ENCODE assay signal across 14 cellular contexts in the genomic region with DNA sequence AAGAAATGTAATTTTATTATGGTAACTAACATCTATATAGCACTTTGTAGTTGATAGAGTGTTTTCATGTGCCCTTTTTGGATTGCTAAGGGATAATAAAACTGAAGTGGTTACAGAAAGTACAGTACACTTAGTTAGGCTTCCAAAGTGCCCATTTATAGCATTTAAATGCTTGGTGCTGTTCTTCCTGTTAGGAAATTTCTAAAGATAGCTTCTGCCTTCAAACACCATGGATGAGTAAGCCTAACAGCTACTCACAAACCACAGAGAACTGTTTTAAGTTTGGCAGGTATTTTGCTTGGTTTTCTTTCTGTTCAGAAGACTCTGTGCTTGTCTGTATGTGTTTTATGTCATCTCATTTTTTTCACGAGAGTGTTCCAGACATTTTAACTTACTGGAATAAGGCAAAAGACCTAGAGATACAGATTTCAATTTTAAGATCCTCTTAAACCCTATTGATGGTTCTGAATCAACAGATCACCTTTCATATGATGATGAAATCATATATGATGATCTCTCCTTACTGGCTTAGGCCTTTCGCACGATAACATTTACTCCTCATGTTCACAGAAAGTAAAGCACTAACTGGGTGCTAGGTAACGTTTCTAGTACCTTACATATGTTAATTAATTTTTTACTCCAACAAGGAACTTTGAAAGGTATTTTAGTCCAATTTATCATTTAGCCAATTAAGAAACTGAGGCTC. TPM values are rescaled to one million over a fixed set of nuclear protein-coding genes. Genes with fewer than 3 reads are reported as not detected.
DNase-seq lines count a peak whose midpoint lies in the region; ATAC-seq, FAIRE-seq and TF ChIP-seq lines count a peak whose summit lies in the region.
"Had no signal": no experiment of that assay in that cellular context is flagged by ENCODE, and none has a peak within 500 bp of the region (broad histone marks: within the 10 kb centered on the region; RNA-seq: fewer than 3 reads in every experiment).

No MANE protein-coding gene starts in this region.

- no peak for FAIRE-seq in pancreas (lab: Jason Lieb, UNC)

- intact Hi-C loops in right lobe of liver (cut with DNase I) (no loop called here), pancreas (cut with DNase I) (no loop called here)

- ATAC-seq in esophagus mucosa (no peak), right lobe of liver (no peak), pancreas (no peak)
- ATAC-seq: sciatic nerve had no signal

- WGBS in right lobe of liver (ENCODE audit: insufficient coverage, low coverage, low lambda C conversion rate, missing lambda C conversion rate), result 79% methylated on average over 4 of the region's 4 CpGs
- WGBS in pancreas, 2 donors, result 87 to 92% methylated on average over 4 of the region's 4 CpGs

- TF ChIP-seq POLR2A in right lobe of liver (IDR thresholded peaks at IDR 0.05), result no peak

- H3K36me3 ChIP-seq in adipocyte (ENCODE audit: control insufficient read depth, insufficient read depth, low read length, severe bottlenecking) (peaks cover 65% of the 10 kb centered on the region), right lobe of liver (peaks cover 4 to 55% (median 19%) of the 10 kb centered on the region in 4 donors), pancreas (peaks cover 0 to 54% (median 6%) of the 10 kb centered on the region in 3 donors)

- H3K9me3 ChIP-seq in adipocyte (ENCODE audit: control insufficient read depth, low read length) (no peaks in the 10 kb centered on the region), right lobe of liver (no peaks in the 10 kb centered on the region), pancreas (no peaks in the 10 kb centered on the region)
- H3K9me3 ChIP-seq: Caco-2, esophagus squamous epithelium had no signal

- in situ Hi-C loops in ACHN (cut with HindIII; ENCODE audit: low pct_ligation_motif_present, low pct_unique_long_range_greater_than_20kb, low sequenced_read_pairs), result no loop called here

- peak overlapping the region; percentile 46 for H3K9ac ChIP-seq in adipocyte (ENCODE audit: low read length)

- H3K27me3 ChIP-seq in adipocyte (replicated peaks; ENCODE audit: control insufficient read depth, insufficient read depth, low read length) (no peaks in the 10 kb centered on the region), right lobe of liver (no peaks in the 10 kb centered on the region), pancreas (no peaks in the 10 kb centered on the region)
- H3K27me3 ChIP-seq: esophagus squamous epithelium had no signal

- H3K4me1 ChIP-seq in adipocyte (ENCODE audit: control insufficient read depth, insufficient read depth, low read length) (peaks cover 36% of the 10 kb centered on the region), right lobe of liver (peaks cover 0 to 10% (median 0%) of the 10 kb centered on the region in 4 donors), pancreas (peaks cover 9 to 12% (median 10%) of the 10 kb centered on the region in 3 donors)
- H3K4me1 ChIP-seq: Caco-2 had no signal

- H3K27ac ChIP-seq in right lobe of liver (no peak overlapping the region), pancreas (no peak overlapping the region)
- H3K27ac ChIP-seq: esophagus squamous epithelium had no signal

- peak; percentile 29 for DNase-seq in ACHN
- peak; percentile 38 for DNase-seq in GM04503 (ENCODE audit: low read depth)
- peak; percentile 39 for DNase-seq in adipocyte (ENCODE audit: low read depth)
- peak; percentile 14 for DNase-seq in hepatic stellate cell (ENCODE audit: low spot score)
- DNase-seq in NCI-H1930 (lab: John Stamatoyannopoulos, UW), result no peak
- DNase-seq in right lobe of liver, result no peak
- DNase-seq in pancreas, result no peak
- DNase-seq: activated CD4-positive, alpha-beta T cell treated with anti-CD3 and anti-CD28 coated beads for 1 hour; Caco-2; esophagus squamous epithelium; NCI-H446 had no signal

- TF ChIP-seq CTCF in right lobe of liver (IDR thresholded peaks at IDR 0.05) (no peak), pancreas (IDR thresholded peaks at IDR 0.05) (no peak)

- H3K4me3 ChIP-seq in adipocyte (ENCODE audit: low read length) (no peak overlapping the region), right lobe of liver (no peak overlapping the region), pancreas (no peak overlapping the region)
- H3K4me3 ChIP-seq: esophagus squamous epithelium, lung had no signal

RNA-seq across cellular contexts. Expression of a gene that starts 4.4 kb away (rescaled TPM):
- 23.7 TPM for total RNA-seq in esophagus mucosa
- 10 to 100 TPM in 2 of 6 experiments, 1 to 10 TPM in 4; 7.6 to 15.5 (median 9.0) TPM for total RNA-seq in right lobe of liver
- total RNA-seq in pancreas, result 10 to 100 TPM in 4 of 6 donors, 1 to 10 TPM in 2; 5.8 to 14.7 (median 11.7) TPM
- polyA plus RNA-seq in pancreas, result 1 to 10 TPM; 2.4 to 4.2 TPM

RNA-seq across cellular contexts. Expression of a gene that starts 16.6 kb away (rescaled TPM):
- total RNA-seq in esophagus mucosa (12.5 TPM), right lobe of liver (10 to 100 TPM in 1 of 6 experiments, 1 to 10 TPM in 5; 5.1 to 14.6 (median 6.3) TPM), pancreas (10 to 100 TPM in 2 of 6 donors, 1 to 10 TPM in 4; 6.8 to 12.6 (median 8.6) TPM)
- 10 to 100 TPM; 11.4 to 11.8 TPM for polyA plus RNA-seq in pancreas

RNA-seq across cellular contexts. Expression of a gene that starts 38.3 kb away (rescaled TPM):
- total RNA-seq in esophagus mucosa, result 27.0 TPM
- under 1 TPM; 0.24 to 0.75 (median 0.61) TPM for total RNA-seq in right lobe of liver
- total RNA-seq in pancreas, result 1 to 10 TPM; 1.8 to 5.4 (median 3.0) TPM
- polyA plus RNA-seq in pancreas, result 1 to 10 TPM; 2.1 to 8.2 TPM

Comparison
In these comparisons a context has a peak if more than half of its experiments do, and no peak if none do; other contexts are left out.
1. DNase-seq: peak in ACHN (single experiment), GM04503 (single experiment), adipocyte (single experiment) and hepatic stellate cell (single experiment); none in NCI-H1930 (0 of 2), right lobe of liver (0 of 3) and pancreas (0 of 6).